In genomic region chr20:17017232-17017631, GRCh38 we compare ENCODE assay signal across 8 cellular contexts.
"Had no signal": no experiment of that assay in that cellular context is flagged by ENCODE, and none has a peak within 500 bp of the region (broad histone marks: within the 10 kb centered on the region; RNA-seq: fewer than 3 reads in every experiment).

No MANE protein-coding gene starts in this region.

- H3K9ac ChIP-seq: GM23248 had no signal

- H3K4me1 ChIP-seq: HAP-1 had no signal

- H3K36me3 ChIP-seq: HAP-1 had no signal

- H3K9me3 ChIP-seq: HAP-1 had no signal

- FAIRE-seq: HTR-8/SVneo, K562 had no signal

- H3K4me3 ChIP-seq: GM23248, HAP-1, K562 had no signal

- H3K27ac Mint-ChIP-seq: HFFc6 had no signal

- DNase-seq: GM23248, H7, HFFc6, IMR-90 had no signal

- H2AFZ ChIP-seq: GM23248 had no signal

- H3K4me3 Mint-ChIP-seq: HFFc6 had no signal

- ATAC-seq: HCT116, K562 had no signal

- H3K27ac ChIP-seq: GM23248 had no signal
